ENCODE assay signal across 23 cellular contexts in genomic region chr3:130546920-130547679, GRCh38. TPM values are rescaled to one million over a fixed set of nuclear protein-coding genes. Genes with fewer than 3 reads are reported as not detected.
DNase-seq lines count a peak whose midpoint lies in the region; ATAC-seq, FAIRE-seq and TF ChIP-seq lines count a peak whose summit lies in the region.
"Had no signal": no experiment of that assay in that cellular context is flagged by ENCODE, and none has a peak within 500 bp of the region (broad histone marks: within the 10 kb centered on the region; RNA-seq: fewer than 3 reads in every experiment).

No MANE protein-coding gene starts in this region.

- peaks cover 18% of the 10 kb centered on the region for H3K27me3 Mint-ChIP-seq in stimulated activated naive CD8-positive, alpha-beta T cell treated with anti-CD3 and anti-CD28 coated beads, Interleukin-15, amount 100 ng/mL, for 72 hours

- WGBS in trophoblast cell (ENCODE audit: extremely low coverage, insufficient coverage, insufficient read length), result no CpG with 5 or more reads among the region's 29 CpGs

- H3K23ac ChIP-seq in trophoblast cell (ENCODE audit: low read length), result no peak overlapping the region

- H3K4ac ChIP-seq in trophoblast cell (ENCODE audit: low read depth, low read length), result no peak overlapping the region

- no peak overlapping the region for H4K12ac ChIP-seq in trophoblast cell (ENCODE audit: low read depth, low read length)

- ATAC-seq in stimulated activated naive CD8-positive, alpha-beta T cell treated with anti-CD3 and anti-CD28 coated beads, Interleukin-15, amount 100 ng/mL, for 72 hours, result peak; percentile 18
- no peak for ATAC-seq in stimulated activated naive CD8-positive, alpha-beta T cell treated with anti-CD3 and anti-CD28 coated beads, Interleukin-15, Interleukin-2, amounts not matched to agents 100 U/mL and 50 U/mL, for 24 hours
- no peak for ATAC-seq in GM18867 (IDR thresholded peaks at IDR 0.05; ENCODE audit: unreplicated experiment)

- peak overlapping the region; percentile 53 for H2AK5ac ChIP-seq in trophoblast cell (ENCODE audit: low read length)

- H2BK120ac ChIP-seq in trophoblast cell (ENCODE audit: insufficient read depth, low read length, poor library complexity), result peak overlapping the region; percentile 25

- peak overlapping the region; percentile 10 for H4K91ac ChIP-seq in trophoblast cell (ENCODE audit: low read depth, low read length)

- peak overlapping the region; percentile 19 for H2BK12ac ChIP-seq in trophoblast cell (ENCODE audit: low read length)

- H3K79me1 ChIP-seq in trophoblast cell (ENCODE audit: low read length), result peaks cover 4% of the 10 kb centered on the region

- H3K27ac Mint-ChIP-seq in stimulated activated naive CD8-positive, alpha-beta T cell treated with anti-CD3 and anti-CD28 coated beads, Interleukin-15, amount 100 ng/mL, for 72 hours, result no peak overlapping the region
- H3K27ac Mint-ChIP-seq: CD4-positive, alpha-beta memory T cell; HFFc6 had no signal

- no peak overlapping the region for H2AFZ ChIP-seq in trophoblast cell (ENCODE audit: insufficient read depth, low read length, poor library complexity)

- H3K4me3 ChIP-seq in kidney (ENCODE audit: low read length in 2 of 2), result no peak overlapping the region
- H3K4me3 ChIP-seq in trophoblast cell (ENCODE audit: low read depth, low read length), result no peak overlapping the region
- H3K4me3 ChIP-seq: HAP-1 had no signal

- H3K4me1 Mint-ChIP-seq in stimulated activated naive CD8-positive, alpha-beta T cell treated with anti-CD3 and anti-CD28 coated beads, Interleukin-15, amount 100 ng/mL, for 72 hours, result no peaks in the 10 kb centered on the region

- H3K4me3 Mint-ChIP-seq in stimulated activated naive CD8-positive, alpha-beta T cell treated with anti-CD3 and anti-CD28 coated beads, Interleukin-15, amount 100 ng/mL, for 72 hours, result no peak overlapping the region
- H3K4me3 Mint-ChIP-seq: CD4-positive, alpha-beta memory T cell; HFFc6 had no signal

- H3K27me3 ChIP-seq in trophoblast cell (ENCODE audit: insufficient read depth, low read length), result no peaks in the 10 kb centered on the region

- no peak overlapping the region for H2BK5ac ChIP-seq in trophoblast cell (ENCODE audit: low read depth, low read length, poor library complexity)

- no peaks in the 10 kb centered on the region for H3K79me2 ChIP-seq in trophoblast cell (ENCODE audit: control insufficient read depth, insufficient read depth, low read length, poor library complexity)

- H3K27ac ChIP-seq in kidney (ENCODE audit: low read depth in 2 of 2, low read length in 2 of 2) (no peak overlapping the region), trophoblast cell (ENCODE audit: low read depth, low read length) (no peak overlapping the region)

- H3K18ac ChIP-seq in trophoblast cell (ENCODE audit: low read length), result no peak overlapping the region

- H3K9me3 Mint-ChIP-seq in stimulated activated naive CD8-positive, alpha-beta T cell treated with anti-CD3 and anti-CD28 coated beads, Interleukin-15, amount 100 ng/mL, for 72 hours, result no peaks in the 10 kb centered on the region

- H3K4me2 ChIP-seq in trophoblast cell (ENCODE audit: low read length), result no peak overlapping the region

- H3K36me3 ChIP-seq in kidney (ENCODE audit: control insufficient read depth in 1 of 2, insufficient read depth in 2 of 2, low read length in 2 of 2) (no peaks in the 10 kb centered on the region), trophoblast cell (ENCODE audit: control insufficient read depth in 1 of 2, insufficient read depth in 2 of 2, low read length in 2 of 2) (peaks cover 0 to 3% of the 10 kb centered on the region in 2 experiments)
- H3K36me3 ChIP-seq: HAP-1 had no signal

- H3K9me3 ChIP-seq in kidney (ENCODE audit: control insufficient read depth in 1 of 2, low read length in 2 of 2), result peaks cover 2% of the 10 kb centered on the region in 2 donors
- peaks cover 3% of the 10 kb centered on the region for H3K9me3 ChIP-seq in trophoblast cell (ENCODE audit: insufficient read depth, low read depth, low read length)
- H3K9me3 ChIP-seq: HAP-1 had no signal

- no peak overlapping the region for H3K14ac ChIP-seq in trophoblast cell (ENCODE audit: low read length)

- TF ChIP-seq CTCF in kidney (IDR thresholded peaks at IDR 0.05; ENCODE audit: borderline replicate concordance, extremely low read depth, insufficient read depth) (no peak), GM10266 (IDR thresholded peaks at IDR 0.05; ENCODE audit: control insufficient read depth, insufficient read depth, low read depth, missing control alignments) (no peak)

- FAIRE-seq in kidney (lab: Jason Lieb, UNC), result no peak
- FAIRE-seq: GM12892, H54 had no signal

- DNase-seq in stimulated activated naive CD8-positive, alpha-beta T cell treated with anti-CD3 and anti-CD28 coated beads, Interleukin-15, amount 100 ng/mL, for 72 hours, result no peak
- DNase-seq in stimulated activated naive CD8-positive, alpha-beta T cell treated with anti-CD3 and anti-CD28 coated beads, Interleukin-15, Interleukin-2, amounts not matched to agents 100 U/mL and 50 U/mL, for 24 hours, result no peak
- DNase-seq in kidney (peak; percentile 68), trophoblast cell (no peak), GM10266 (ENCODE audit: extremely low spot score) (no peak), NCI-H1417 treated with DMSO at 0.1 percent for 48 hours (lab: John Stamatoyannopoulos, UW) (no peak)
- DNase-seq: C1 segment of cervical spinal cord; Calu3; CD4-positive, alpha-beta memory T cell; COR-L47; DMS53; DMS79 treated with DMSO at 0.1 percent for 48 hours; GF-D8; GOT3; HFFc6 had no signal

- no peak overlapping the region for H4K8ac ChIP-seq in trophoblast cell (ENCODE audit: low read depth, low read length)

- H3K9ac ChIP-seq in kidney (ENCODE audit: low read length in 2 of 2) (no peak overlapping the region), trophoblast cell (ENCODE audit: low read length) (no peak overlapping the region)

- H3K4me1 ChIP-seq in kidney (ENCODE audit: control insufficient read depth in 1 of 2, insufficient read depth in 1 of 2, low read depth in 1 of 2, low read length in 2 of 2) (no peaks in the 10 kb centered on the region), trophoblast cell (ENCODE audit: control insufficient read depth in 1 of 2, insufficient read depth in 2 of 2, low read length in 2 of 2) (peaks cover 0 to 2% of the 10 kb centered on the region in 2 experiments)
- H3K4me1 ChIP-seq: HAP-1 had no signal

- intact Hi-C loops in kidney (cut with DNase I), result no loop called here

RNA-seq across cellular contexts. Expression of gene COL6A6, which starts 30.1 kb away (rescaled TPM):
- total RNA-seq in kidney, result 0.25 TPM
- not detected for polyA plus RNA-seq in kidney (ENCODE audit: insufficient read depth, low read depth, low replicate concordance)
- polyA plus RNA-seq in trophoblast cell (2013), result 2.5 and 2.7 TPM in 2 replicates
- total RNA-seq: A172; A673; Calu3; CD4-positive, alpha-beta memory T cell; G401 had no signal
- polyA plus RNA-seq: BJ; CD4-positive, alpha-beta memory T cell had no signal
